11 cellular contexts compared by ENCODE assay signal in the genomic region with DNA sequence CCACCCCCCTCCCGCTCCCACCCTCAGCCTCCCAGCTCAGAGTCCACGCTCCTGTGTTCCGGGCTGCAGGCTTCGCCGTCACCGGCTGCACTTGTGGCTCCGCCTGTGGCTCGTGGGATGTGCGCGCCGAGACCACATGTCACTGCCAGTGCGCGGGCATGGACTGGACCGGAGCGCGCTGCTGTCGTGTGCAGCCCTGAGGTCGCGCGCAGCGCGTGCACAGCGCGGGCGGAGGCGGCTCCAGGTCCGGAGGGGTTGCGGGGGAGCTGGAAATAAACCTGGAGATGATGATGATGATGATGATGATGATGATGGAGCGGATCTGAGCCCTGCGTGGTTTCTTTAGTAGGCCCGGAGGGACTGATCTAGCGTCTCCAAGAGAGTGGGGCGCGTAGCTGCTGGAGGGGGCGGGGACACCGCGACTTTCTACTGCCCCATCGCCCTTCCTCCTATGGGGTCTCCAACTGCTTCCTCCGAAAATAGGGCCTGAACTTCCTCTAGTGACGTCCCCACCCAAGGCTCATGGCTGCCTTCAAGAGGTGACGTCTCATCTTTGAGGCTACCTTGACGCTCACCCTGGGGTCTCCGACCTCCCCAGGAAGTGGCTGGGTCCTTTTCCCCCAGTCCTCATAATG. TPM values are rescaled to one million over a fixed set of nuclear protein-coding genes. Genes with fewer than 3 reads are reported as not detected.
DNase-seq lines count a peak whose midpoint lies in the region; ATAC-seq, FAIRE-seq and TF ChIP-seq lines count a peak whose summit lies in the region.
"Had no signal": no experiment of that assay in that cellular context is flagged by ENCODE, and none has a peak within 500 bp of the region (broad histone marks: within the 10 kb centered on the region; RNA-seq: fewer than 3 reads in every experiment).

No MANE protein-coding gene starts in this region.

- peaks cover 37% of the 10 kb centered on the region for H3K27me3 Mint-ChIP-seq in neural progenitor cell (ENCODE audit: insufficient read depth, low read depth)

- WGBS in body of pancreas, 2 donors = 0 to 1% methylated on average over 3 to 42 of the region's 43 CpGs

- peak; percentile 9 for ATAC-seq in body of pancreas
- ATAC-seq in GM21360 (IDR thresholded peaks at IDR 0.05; ENCODE audit: unreplicated experiment) = no peak

- H3K79me2 ChIP-seq in neural progenitor cell (ENCODE audit: low read depth) = no peaks in the 10 kb centered on the region

- no peaks in the 10 kb centered on the region for H4K20me1 ChIP-seq in neural progenitor cell (ENCODE audit: low read depth)

- H3K4me1 ChIP-seq in body of pancreas (no peaks in the 10 kb centered on the region), neural progenitor cell (peaks cover 7% of the 10 kb centered on the region)
- H3K4me1 ChIP-seq: adrenal gland, SJSA1 had no signal

- no peak overlapping the region for H3K27ac Mint-ChIP-seq in neural progenitor cell

- no peak for TF ChIP-seq CTCF in D721Med (IDR thresholded peaks at IDR 0.05; ENCODE audit: insufficient read depth, missing control alignments)
- no peak for TF ChIP-seq CTCF in LNCaP clone FGC (IDR thresholded peaks at IDR 0.05; ENCODE audit: control insufficient read depth, extremely low read depth, insufficient read depth)
- TF ChIP-seq CTCF in body of pancreas (IDR thresholded peaks at IDR 0.05) = no peak
- no peak for TF ChIP-seq CTCF in neural progenitor cell (IDR thresholded peaks at IDR 0.05)

- H3K36me3 Mint-ChIP-seq in neural progenitor cell = no peaks in the 10 kb centered on the region

- TF ChIP-seq POLR2A in body of pancreas (IDR thresholded peaks at IDR 0.05) = no peak
- no peak for TF ChIP-seq POLR2A in erythroblast (IDR thresholded peaks at IDR 0.05; ENCODE audit: low read length)

- H3K27ac ChIP-seq in body of pancreas = no peak overlapping the region
- H3K27ac ChIP-seq in neural progenitor cell = no peak overlapping the region
- H3K27ac ChIP-seq: adrenal gland, SJSA1 had no signal

- peak overlapping the region; percentile 80 for H3K4me3 Mint-ChIP-seq in neural progenitor cell

- H3K4me1 Mint-ChIP-seq in neural progenitor cell = peaks cover 5% of the 10 kb centered on the region

- intact Hi-C loops in body of pancreas (cut with DNase I) = no loop called here

- DNase-seq in D721Med (ENCODE audit: insufficient read length, low spot score) (peak; percentile 67), LNCaP clone FGC (ENCODE audit: low read depth) (no peak), body of pancreas (no peak), neural progenitor cell (ENCODE audit: low spot score) (peak; percentile 69), RCC 7860 (ENCODE audit: low spot score) (no peak), erythroblast (lab: John Stamatoyannopoulos, UW) (no peak), NCI-H226 (no peak)
- DNase-seq: adrenal gland had no signal

- H3K36me3 ChIP-seq in body of pancreas (replicated peaks in 1 of 2; ENCODE audit: insufficient read depth in 1 of 2, low read depth in 2 of 2) = no peaks in the 10 kb centered on the region
- no peaks in the 10 kb centered on the region for H3K36me3 ChIP-seq in neural progenitor cell
- H3K36me3 ChIP-seq: adrenal gland, SJSA1 had no signal

- peak overlapping the region; percentile 85 for H3K4me2 ChIP-seq in neural progenitor cell

- H3K9me3 Mint-ChIP-seq in neural progenitor cell = peaks cover 2% of the 10 kb centered on the region

- peak overlapping the region; percentile 95 for H2AFZ ChIP-seq in neural progenitor cell (replicated peaks)

- H3K4me3 ChIP-seq in LNCaP clone FGC (ENCODE audit: low read depth, low read length) (peak overlapping the region; percentile 27), body of pancreas (no peak overlapping the region), neural progenitor cell (peak overlapping the region; percentile 55)
- H3K4me3 ChIP-seq: adrenal gland, SJSA1 had no signal

- peaks cover 4% of the 10 kb centered on the region for H3F3A ChIP-seq in neural progenitor cell (ENCODE audit: low read depth)

- H3K9me3 ChIP-seq in body of pancreas = no peaks in the 10 kb centered on the region
- no peaks in the 10 kb centered on the region for H3K9me3 ChIP-seq in neural progenitor cell (ENCODE audit: low read depth)
- H3K9me3 ChIP-seq: adrenal gland, SJSA1 had no signal

- FAIRE-seq in D721Med (lab: Jason Lieb, UNC) (no peak), RCC 7860 (lab: Jason Lieb, UNC) (no peak)
- FAIRE-seq: islet of Langerhans had no signal

- H3K9ac ChIP-seq in neural progenitor cell = no peak overlapping the region

- H3K27me3 ChIP-seq in body of pancreas (no peaks in the 10 kb centered on the region), neural progenitor cell (peaks cover 93% of the 10 kb centered on the region)

RNA-seq across cellular contexts. Expression of a gene that starts 1.4 kb away (rescaled TPM):
- total RNA-seq in body of pancreas (not detected), neural progenitor cell (ENCODE audit: low replicate concordance) (not detected in 2 replicates)
- total RNA-seq: SJSA1 had no signal

RNA-seq across cellular contexts. Expression of a gene that starts 6.6 kb away (rescaled TPM):
- total RNA-seq in body of pancreas = not detected
- not detected in 2 replicates for total RNA-seq in neural progenitor cell (ENCODE audit: low replicate concordance)
- total RNA-seq: SJSA1 had no signal

RNA-seq across cellular contexts. Expression of a gene that starts 10.4 kb away (rescaled TPM):
- total RNA-seq in body of pancreas = 10 to 100 TPM; 10.9 to 18.7 TPM
- total RNA-seq in neural progenitor cell (ENCODE audit: low replicate concordance) = 24.4 and 53.7 TPM in 2 replicates

RNA-seq across cellular contexts. Expression of a gene that starts 31.7 kb away (rescaled TPM):
- total RNA-seq in body of pancreas (not detected), neural progenitor cell (ENCODE audit: low replicate concordance) (not detected in 2 replicates)
- total RNA-seq: SJSA1 had no signal

RNA-seq across cellular contexts. Expression of a gene that starts 33.4 kb away (rescaled TPM):
- total RNA-seq in body of pancreas (100 to 1,000 TPM in 1 of 2 donors, 10 to 100 TPM in 1; 61.0 to 151 TPM), neural progenitor cell (ENCODE audit: low replicate concordance) (12.7 and 21.9 TPM in 2 replicates)

Comparison
In these comparisons a context has a peak if more than half of its experiments do, and no peak if none do; other contexts are left out.
1. DNase-seq: peak in D721Med (single experiment) and neural progenitor cell (single experiment); none in LNCaP clone FGC (single experiment), body of pancreas (0 of 4), RCC 7860 (single experiment), erythroblast (0 of 2) and NCI-H226 (single experiment).
2. H3K4me3 ChIP-seq: peak in LNCaP clone FGC (single experiment) and neural progenitor cell (single experiment); none in body of pancreas (0 of 2).